ENCODE assay signal across 1 cellular context in genomic region chr15:32641517-32642059, GRCh38.
TF ChIP-seq lines count a peak whose summit lies in the region.

Gene SCG5, plus strand, starts transcription at chr15:32641710. Its CDS starts 1,883 bp downstream, at chr15:32643593.

TF ChIP-seq in WTC11, 78 proteins besides CTCF, POLR2A, EP300 and RAD21 (continued from another document):
- TF ChIP-seq HMGXB4 (CRISPR knock-in tag; IDR thresholded peaks at IDR 0.05) (0 out of 2 replicates have a peak, but pooled peaks have one; percentile 49), FOXP1 (CRISPR knock-in tag; IDR thresholded peaks at IDR 0.05; ENCODE audit: borderline replicate concordance) (peak; percentile 69), EMX1 (CRISPR knock-in tag; IDR thresholded peaks at IDR 0.05) (0 out of 2 replicates have a peak, but pooled peaks have one; percentile 53), ZNF281 (CRISPR knock-in tag; IDR thresholded peaks at IDR 0.05) (0 out of 2 replicates have a peak, but pooled peaks have one; percentile 14), FOXP4 (CRISPR knock-in tag; IDR thresholded peaks at IDR 0.05) (peak; percentile 39; the same call in 1 of the 2 replicates), ZSCAN18 (CRISPR knock-in tag; IDR thresholded peaks at IDR 0.05) (no peak)
